19 cellular contexts compared by ENCODE assay signal in the genomic region with DNA sequence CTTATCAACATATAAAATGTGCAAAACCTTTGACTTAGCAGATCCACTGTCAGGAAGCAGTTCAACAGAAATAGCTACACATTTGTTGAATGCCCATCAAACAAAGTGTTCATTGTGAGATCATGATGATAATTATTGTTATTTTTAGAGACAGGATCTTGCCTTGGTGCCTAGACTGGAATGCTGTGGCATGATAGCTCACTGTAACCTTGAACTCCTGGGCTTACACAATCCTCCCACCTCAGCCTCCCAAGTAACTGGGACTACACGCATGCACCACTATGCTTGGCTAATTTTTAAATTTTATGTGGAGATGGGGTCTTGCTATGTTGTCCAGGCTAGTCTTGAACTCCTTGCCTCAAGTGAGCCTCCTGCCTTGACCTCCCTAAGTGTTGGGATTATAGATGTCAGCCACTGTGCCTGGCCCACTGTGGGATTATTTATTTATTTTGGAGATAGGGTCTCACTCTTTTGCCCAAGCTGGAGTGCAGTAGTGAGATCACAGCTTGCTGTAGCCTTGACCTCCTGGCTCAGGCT.
"Had no signal": no experiment of that assay in that cellular context is flagged by ENCODE, and none has a peak within 500 bp of the region (broad histone marks: within the 10 kb centered on the region; RNA-seq: fewer than 3 reads in every experiment).

No MANE protein-coding gene starts in this region.

- H3K27ac ChIP-seq: dorsolateral prefrontal cortex, epithelial cell of prostate, esophagus squamous epithelium, neutrophil, transverse colon had no signal

- H3K9me3 ChIP-seq: esophagus squamous epithelium, heart left ventricle, neutrophil, transverse colon had no signal

- H3K27ac Mint-ChIP-seq: stimulated activated effector memory CD8-positive, alpha-beta T cell treated with anti-CD3 and anti-CD28 coated beads, Interleukin-12 subunit alpha, Interleukin-12 subunit beta, amount 100 ng/mL, for 72 hours; stimulated activated naive CD8-positive, alpha-beta T cell treated with anti-CD3 and anti-CD28 coated beads, Interleukin-15, Interleukin-2, amounts not matched to agents 100 ng/mL and 50 ng/mL, for 24 hours had no signal

- H3K4me3 ChIP-seq: dorsolateral prefrontal cortex, esophagus squamous epithelium, heart left ventricle, transverse colon had no signal

- ATAC-seq: naive thymus-derived CD8-positive, alpha-beta T cell; right cardiac atrium had no signal

- H3K27me3 ChIP-seq: dorsolateral prefrontal cortex, esophagus squamous epithelium, heart left ventricle, neutrophil, transverse colon had no signal

- H3K27me3 Mint-ChIP-seq: naive thymus-derived CD8-positive, alpha-beta T cell; stimulated activated naive CD8-positive, alpha-beta T cell treated with anti-CD3 and anti-CD28 coated beads, Interleukin-15, Interleukin-2, amounts not matched to agents 100 ng/mL and 50 ng/mL, for 24 hours had no signal

- H3K4me3 Mint-ChIP-seq: naive thymus-derived CD8-positive, alpha-beta T cell; stimulated activated effector memory CD8-positive, alpha-beta T cell treated with anti-CD3 and anti-CD28 coated beads, Interleukin-12 subunit alpha, Interleukin-12 subunit beta, amount 100 ng/mL, for 72 hours; stimulated activated naive CD8-positive, alpha-beta T cell treated with anti-CD3 and anti-CD28 coated beads, Interleukin-15, Interleukin-2, amounts not matched to agents 100 ng/mL and 50 ng/mL, for 24 hours had no signal

- FAIRE-seq: endometrium, islet of Langerhans had no signal

- H3K36me3 ChIP-seq: transverse colon had no signal

- H3K9me3 Mint-ChIP-seq: naive thymus-derived CD8-positive, alpha-beta T cell; stimulated activated effector memory CD8-positive, alpha-beta T cell treated with anti-CD3 and anti-CD28 coated beads, Interleukin-12 subunit alpha, Interleukin-12 subunit beta, amount 100 ng/mL, for 72 hours; stimulated activated naive CD8-positive, alpha-beta T cell treated with anti-CD3 and anti-CD28 coated beads, Interleukin-15, Interleukin-2, amounts not matched to agents 100 ng/mL and 50 ng/mL, for 24 hours had no signal

- DNase-seq: central memory CD4-positive, alpha-beta T cell; cortex of kidney; dorsolateral prefrontal cortex; effector CD8-positive, alpha-beta T cell; esophagus squamous epithelium; hypothalamus; kidney glomerular epithelial cell; naive thymus-derived CD8-positive, alpha-beta T cell; right cardiac atrium; stimulated activated CD4-positive, alpha-beta T cell treated with anti-CD3 and anti-CD28 coated beads, Interleukin-4, amount 100 ng/mL, for 1 hour; stimulated activated CD8-positive, alpha-beta memory T cell treated with anti-CD3 and anti-CD28 coated beads, Interleukin-4, amount 100 ng/mL, for 48 hours; transverse colon had no signal
